ENCODE assay signal across 29 cellular contexts in genomic region chr5:96655085-96655484, GRCh38. TPM values are rescaled to one million over a fixed set of nuclear protein-coding genes. Genes with fewer than 3 reads are reported as not detected.
DNase-seq lines count a peak whose midpoint lies in the region; ATAC-seq, FAIRE-seq and TF ChIP-seq lines count a peak whose summit lies in the region.
"Had no signal": no experiment of that assay in that cellular context is flagged by ENCODE, and none has a peak within 500 bp of the region (broad histone marks: within the 10 kb centered on the region; RNA-seq: fewer than 3 reads in every experiment).

No MANE protein-coding gene starts in this region.

- intact Hi-C loops in activated CD8-positive, alpha-beta T cell treated with anti-CD3 and anti-CD28 coated beads for 36 hours (cut with micrococcal nuclease): no loop called here
- intact Hi-C loops in ascending aorta (cut with DNase I): no loop called here
- intact Hi-C loops in left cardiac atrium (cut with DNase I): loop anchor here in 1 of 2 donors (5.0 kb wide), 1 partner anchor 38 kb away; no protein-coding TSS in a partner anchor

- no peak overlapping the region for H3K27ac ChIP-seq in keratinocyte (ENCODE audit: control insufficient read depth, insufficient read depth, low read length)
- H3K27ac ChIP-seq in ascending aorta: no peak overlapping the region
- H3K27ac ChIP-seq: colonic mucosa, heart right ventricle, SK-N-MC, WERI-Rb-1 had no signal

- H3K27me3 ChIP-seq in keratinocyte (ENCODE audit: control insufficient read depth, extremely low read depth, insufficient read depth, low read length) (no peaks in the 10 kb centered on the region), ascending aorta (no peaks in the 10 kb centered on the region)
- H3K27me3 ChIP-seq: colonic mucosa, heart right ventricle had no signal

- H4K20me1 ChIP-seq in keratinocyte (ENCODE audit: control insufficient read depth, extremely low read depth, insufficient read depth, low read length): no peaks in the 10 kb centered on the region

- H3K9me3 ChIP-seq in keratinocyte (ENCODE audit: control insufficient read depth, low read depth, low read length) (no peaks in the 10 kb centered on the region), ascending aorta (no peaks in the 10 kb centered on the region)
- H3K9me3 ChIP-seq: colonic mucosa, heart right ventricle had no signal

- no peak for TF ChIP-seq CTCF in activated CD8-positive, alpha-beta T cell treated with anti-CD3 and anti-CD28 coated beads for 36 hours (IDR thresholded peaks at IDR 0.05)
- TF ChIP-seq CTCF in keratinocyte (optimal IDR thresholded peaks at IDR 0.05 in 1 of 3, IDR thresholded peaks at IDR 0.05 in 1 of 3, conservative IDR thresholded peaks at IDR 0.05 in 1 of 3; ENCODE audit: extremely low read depth in 1 of 3, insufficient read depth in 2 of 3, low read length in 3 of 3): no peak
- TF ChIP-seq CTCF in ascending aorta (IDR thresholded peaks at IDR 0.05): no peak

- dilution Hi-C loops in keratinocyte (cut with MboI; ENCODE audit: extremely low pct_ligation_motif_present, low sequenced_read_pairs): no loop called here

- H3K27me3 Mint-ChIP-seq in activated CD8-positive, alpha-beta T cell treated with anti-CD3 and anti-CD28 coated beads, Interleukin-2, amount 10 ng/mL, durations not matched to agents 7 days and 5 days (ENCODE audit: low read depth): peaks cover 51% of the 10 kb centered on the region
- peaks cover 21% of the 10 kb centered on the region for H3K27me3 Mint-ChIP-seq in activated CD8-positive, alpha-beta T cell treated with anti-CD3 and anti-CD28 coated beads for 36 hours
- peaks cover 72% of the 10 kb centered on the region for H3K27me3 Mint-ChIP-seq in activated T-cell treated with anti-CD3 and anti-CD28 coated beads, Interleukin-2, amount 50 U/mL, for 72 hours (ENCODE audit: low read depth)

- H3K4me1 ChIP-seq in keratinocyte (ENCODE audit: control insufficient read depth, extremely low read depth, insufficient read depth, low read length) (peaks cover 52% of the 10 kb centered on the region), ascending aorta (no peaks in the 10 kb centered on the region)

- no peaks in the 10 kb centered on the region for H3K36me3 ChIP-seq in keratinocyte (ENCODE audit: control insufficient read depth in 2 of 2, extremely low read depth in 1 of 2, insufficient read depth in 2 of 2, low read length in 2 of 2)
- no peaks in the 10 kb centered on the region for H3K36me3 ChIP-seq in ascending aorta
- H3K36me3 ChIP-seq: colonic mucosa, heart right ventricle, WERI-Rb-1 had no signal

- FAIRE-seq in keratinocyte (lab: Jason Lieb, UNC): peak; percentile 62

- no peak for DNase-seq in activated CD8-positive, alpha-beta T cell treated with anti-CD3 and anti-CD28 coated beads, Interleukin-2, amount 10 ng/mL, durations not matched to agents 7 days and 5 days
- no peak for DNase-seq in activated CD8-positive, alpha-beta T cell treated with anti-CD3 and anti-CD28 coated beads for 36 hours
- peak; percentile 86 for DNase-seq in amniotic epithelial cell (ENCODE audit: low read depth)
- no peak for DNase-seq in keratinocyte (ENCODE audit: low read depth, low spot score)
- no peak for DNase-seq in ascending aorta (ENCODE audit: low spot score in 2 of 2)
- DNase-seq in left cardiac atrium: no peak
- no peak for DNase-seq in activated T-cell treated with anti-CD3 and anti-CD28 coated beads, Interleukin-2, amount 50 U/mL, for 72 hours
- DNase-seq: 8988T; activated CD4-positive, alpha-beta T cell treated with anti-CD3 and anti-CD28 coated beads, Interleukin-2, amount 10 ng/mL, durations not matched to agents 24 days and 14 days; activated naive CD4-positive, alpha-beta T cell treated with anti-CD3 and anti-CD28 coated beads for 36 hours; amniotic stem cell; CD4-positive, alpha-beta T cell; colonic mucosa; DMS 273 treated with DMSO at 0.1 percent for 48 hours; effector memory CD4-positive, alpha-beta T cell; foreskin melanocyte; heart right ventricle; left colon; NCI-H1105; NCI-H2029 treated with DMSO at 0.1 percent for 48 hours; NCI-H2227 treated with DMSO at 0.1 percent for 48 hours; NCI-H526 treated with DMSO at 0.1 percent for 48 hours; stimulated activated naive CD8-positive, alpha-beta T cell treated with anti-CD3 and anti-CD28 coated beads, Interleukin-15, amount 100 ng/mL, for 72 hours; WERI-Rb-1 had no signal

- H3K36me3 Mint-ChIP-seq in activated CD8-positive, alpha-beta T cell treated with anti-CD3 and anti-CD28 coated beads, Interleukin-2, amount 10 ng/mL, durations not matched to agents 7 days and 5 days (ENCODE audit: low read depth): no peaks in the 10 kb centered on the region
- no peaks in the 10 kb centered on the region for H3K36me3 Mint-ChIP-seq in activated CD8-positive, alpha-beta T cell treated with anti-CD3 and anti-CD28 coated beads for 36 hours (ENCODE audit: low read depth)
- H3K36me3 Mint-ChIP-seq in activated T-cell treated with anti-CD3 and anti-CD28 coated beads, Interleukin-2, amount 50 U/mL, for 72 hours (ENCODE audit: insufficient read depth in 2 of 2): no peaks in the 10 kb centered on the region
- H3K36me3 Mint-ChIP-seq: memory B cell had no signal

- H3K27ac Mint-ChIP-seq in activated CD8-positive, alpha-beta T cell treated with anti-CD3 and anti-CD28 coated beads, Interleukin-2, amount 10 ng/mL, durations not matched to agents 7 days and 5 days: peak overlapping the region; percentile 7
- H3K27ac Mint-ChIP-seq in activated CD8-positive, alpha-beta T cell treated with anti-CD3 and anti-CD28 coated beads for 36 hours: no peak overlapping the region
- no peak overlapping the region for H3K27ac Mint-ChIP-seq in activated T-cell treated with anti-CD3 and anti-CD28 coated beads, Interleukin-2, amount 50 U/mL, for 72 hours
- H3K27ac Mint-ChIP-seq: activated CD4-positive, alpha-beta T cell treated with anti-CD3 and anti-CD28 coated beads, Interleukin-2, amount 10 ng/mL, durations not matched to agents 24 days and 14 days; activated naive CD4-positive, alpha-beta T cell treated with anti-CD3 and anti-CD28 coated beads for 36 hours; activated T-helper 1 cell treated with anti-CD3 and anti-CD28 coated beads, Interleukin-12 subunit alpha, Interleukin-12 subunit beta, Interleukin-2, Interleukin-4 antibody, amounts not matched to agents 30 ng/mL and 10 ng/mL and 1 ng/mL, durations not matched to agents 14 hours and 24 hours and 36 hours; CD4-positive, alpha-beta T cell; memory B cell; stimulated activated naive CD8-positive, alpha-beta T cell treated with anti-CD3 and anti-CD28 coated beads, Interleukin-15, amount 100 ng/mL, for 72 hours had no signal

- no peak overlapping the region for H2AFZ ChIP-seq in keratinocyte (ENCODE audit: control insufficient read depth, low read length)

- no peaks in the 10 kb centered on the region for H3K9me1 ChIP-seq in keratinocyte (ENCODE audit: control insufficient read depth, extremely low read depth, insufficient read depth, low read length)

- no peaks in the 10 kb centered on the region for H3K79me2 ChIP-seq in keratinocyte (ENCODE audit: control insufficient read depth, insufficient read depth, low read length)

- H3K9me3 Mint-ChIP-seq in activated CD8-positive, alpha-beta T cell treated with anti-CD3 and anti-CD28 coated beads, Interleukin-2, amount 10 ng/mL, durations not matched to agents 7 days and 5 days (ENCODE audit: insufficient read depth): no peaks in the 10 kb centered on the region
- H3K9me3 Mint-ChIP-seq in activated CD8-positive, alpha-beta T cell treated with anti-CD3 and anti-CD28 coated beads for 36 hours: no peaks in the 10 kb centered on the region
- H3K9me3 Mint-ChIP-seq in activated T-cell treated with anti-CD3 and anti-CD28 coated beads, Interleukin-2, amount 50 U/mL, for 72 hours: no peaks in the 10 kb centered on the region
- H3K9me3 Mint-ChIP-seq: activated CD4-positive, alpha-beta T cell treated with anti-CD3 and anti-CD28 coated beads, Interleukin-2, amount 10 ng/mL, durations not matched to agents 24 days and 14 days; activated naive CD4-positive, alpha-beta T cell treated with anti-CD3 and anti-CD28 coated beads for 36 hours; activated T-helper 1 cell treated with anti-CD3 and anti-CD28 coated beads, Interleukin-12 subunit alpha, Interleukin-12 subunit beta, Interleukin-2, Interleukin-4 antibody, amounts not matched to agents 30 ng/mL and 10 ng/mL and 1 ng/mL, durations not matched to agents 14 hours and 24 hours and 36 hours; CD4-positive, alpha-beta T cell; memory B cell; stimulated activated naive CD8-positive, alpha-beta T cell treated with anti-CD3 and anti-CD28 coated beads, Interleukin-15, amount 100 ng/mL, for 72 hours had no signal

- no peak for ATAC-seq in activated CD8-positive, alpha-beta T cell treated with anti-CD3 and anti-CD28 coated beads, Interleukin-2, amount 10 ng/mL, durations not matched to agents 7 days and 5 days
- ATAC-seq in activated CD8-positive, alpha-beta T cell treated with anti-CD3 and anti-CD28 coated beads for 36 hours: no peak
- no peak for ATAC-seq in HG02884 (IDR thresholded peaks at IDR 0.05; ENCODE audit: unreplicated experiment)
- no peak for ATAC-seq in left cardiac atrium
- ATAC-seq in activated T-cell treated with anti-CD3 and anti-CD28 coated beads, Interleukin-2, amount 50 U/mL, for 72 hours (replicated peaks in 1 of 2): no peak
- ATAC-seq: heart right ventricle; left colon; stimulated activated naive CD8-positive, alpha-beta T cell treated with anti-CD3 and anti-CD28 coated beads, Interleukin-15, amount 100 ng/mL, for 72 hours had no signal

- no peak overlapping the region for H3K9ac ChIP-seq in keratinocyte (ENCODE audit: control insufficient read depth, extremely low read depth, insufficient read depth, low read length)

- H3K4me3 ChIP-seq in keratinocyte (ENCODE audit: control insufficient read depth in 2 of 3, extremely low read depth in 1 of 3, insufficient read depth in 2 of 3, low read depth in 1 of 3, low read length in 3 of 3) (no peak overlapping the region), ascending aorta (no peak overlapping the region)
- H3K4me3 ChIP-seq: colonic mucosa, heart right ventricle, SK-N-MC, skin epidermis had no signal

- CTCF ChIA-PET in activated CD8-positive, alpha-beta T cell treated with anti-CD3 and anti-CD28 coated beads, Interleukin-2, amount 10 ng/mL, durations not matched to agents 7 days and 5 days (lab: Charles Lee): interaction anchor here (0.5 to 1.6 kb wide), 5 partner anchors 29 to 74 kb away, joined by 3 to 5 read pairs (median 3); no protein-coding TSS in a partner anchor
- CTCF ChIA-PET in activated CD8-positive, alpha-beta T cell treated with anti-CD3 and anti-CD28 coated beads for 36 hours (lab: Charles Lee): interaction anchor here (0.7 to 1.4 kb wide), 3 partner anchors 32 to 54 kb away, joined by 3 to 8 read pairs (median 3); no protein-coding TSS in a partner anchor

- POLR2A ChIA-PET in activated CD8-positive, alpha-beta T cell treated with anti-CD3 and anti-CD28 coated beads, Interleukin-2, amount 10 ng/mL, durations not matched to agents 7 days and 5 days (lab: Charles Lee): no interaction called here
- POLR2A ChIA-PET in activated CD8-positive, alpha-beta T cell treated with anti-CD3 and anti-CD28 coated beads for 36 hours (lab: Charles Lee): no interaction called here

- peaks cover 40% of the 10 kb centered on the region for H3K4me1 Mint-ChIP-seq in activated CD8-positive, alpha-beta T cell treated with anti-CD3 and anti-CD28 coated beads, Interleukin-2, amount 10 ng/mL, durations not matched to agents 7 days and 5 days (ENCODE audit: low read depth)
- peaks cover 22% of the 10 kb centered on the region for H3K4me1 Mint-ChIP-seq in activated CD8-positive, alpha-beta T cell treated with anti-CD3 and anti-CD28 coated beads for 36 hours (ENCODE audit: low read depth)
- peaks cover 34% of the 10 kb centered on the region for H3K4me1 Mint-ChIP-seq in activated T-cell treated with anti-CD3 and anti-CD28 coated beads, Interleukin-2, amount 50 U/mL, for 72 hours (ENCODE audit: low read depth)

- peak overlapping the region; percentile 20 for H3K4me2 ChIP-seq in keratinocyte (ENCODE audit: control insufficient read depth, extremely low read depth, insufficient read depth, low read depth, low read length)

- H3K4me3 Mint-ChIP-seq in activated CD8-positive, alpha-beta T cell treated with anti-CD3 and anti-CD28 coated beads, Interleukin-2, amount 10 ng/mL, durations not matched to agents 7 days and 5 days: no peak overlapping the region
- H3K4me3 Mint-ChIP-seq in activated CD8-positive, alpha-beta T cell treated with anti-CD3 and anti-CD28 coated beads for 36 hours: no peak overlapping the region
- H3K4me3 Mint-ChIP-seq in activated T-cell treated with anti-CD3 and anti-CD28 coated beads, Interleukin-2, amount 50 U/mL, for 72 hours: no peak overlapping the region
- H3K4me3 Mint-ChIP-seq: activated CD4-positive, alpha-beta T cell treated with anti-CD3 and anti-CD28 coated beads, Interleukin-2, amount 10 ng/mL, durations not matched to agents 24 days and 14 days; activated naive CD4-positive, alpha-beta T cell treated with anti-CD3 and anti-CD28 coated beads for 36 hours; activated T-helper 1 cell treated with anti-CD3 and anti-CD28 coated beads, Interleukin-12 subunit alpha, Interleukin-12 subunit beta, Interleukin-2, Interleukin-4 antibody, amounts not matched to agents 30 ng/mL and 10 ng/mL and 1 ng/mL, durations not matched to agents 14 hours and 24 hours and 36 hours; CD4-positive, alpha-beta T cell; stimulated activated naive CD8-positive, alpha-beta T cell treated with anti-CD3 and anti-CD28 coated beads, Interleukin-15, amount 100 ng/mL, for 72 hours had no signal

RNA-seq across cellular contexts. Expression of gene CAST, which starts 7.1 kb away (rescaled TPM):
- total RNA-seq in activated CD8-positive, alpha-beta T cell treated with anti-CD3 and anti-CD28 coated beads, Interleukin-2, amount 10 ng/mL, durations not matched to agents 7 days and 5 days: 100 to 1,000 TPM; 149 to 152 TPM
- 100 to 1,000 TPM; 124 to 131 TPM for total RNA-seq in activated CD8-positive, alpha-beta T cell treated with anti-CD3 and anti-CD28 coated beads for 36 hours
- polyA plus RNA-seq in keratinocyte: 148 to 343 TPM (median 238 TPM) in 3 replicates
- polyA plus RNA-seq in keratinocyte (2011; ENCODE audit: low read depth): 1,030 TPM
- 209 and 268 TPM in 2 replicates for polyA plus RNA-seq in keratinocyte (2011; cell fraction: cytosol; rRNA removed)
- polyA plus RNA-seq in keratinocyte (2011; cell fraction: nucleus; rRNA removed): 383 and 505 TPM in 2 replicates
- 252 and 292 TPM in 2 replicates for polyA plus RNA-seq in keratinocyte (2012; ENCODE audit: low replicate concordance)
- 62.9 to 205 TPM (median 111 TPM) in 3 replicates for polyA minus RNA-seq in keratinocyte
- polyA minus RNA-seq in keratinocyte (2011; cell fraction: cytosol; rRNA and poly(A)+ RNA removed): 227 TPM
- polyA minus RNA-seq in keratinocyte (2011; cell fraction: nucleus; rRNA and poly(A)+ RNA removed): 331 and 508 TPM in 2 replicates
- 266 TPM for total RNA-seq in ascending aorta
- total RNA-seq in left cardiac atrium: 100 to 1,000 TPM; 422 to 589 TPM
- total RNA-seq in activated T-cell treated with anti-CD3 and anti-CD28 coated beads, Interleukin-2, amount 50 U/mL, for 72 hours: 100 to 1,000 TPM; 120 to 163 TPM
